In genomic region chr14:74860899-74861733, GRCh38 we compare ENCODE assay signal across 8 cellular contexts. TPM values are rescaled to one million over a fixed set of nuclear protein-coding genes. Genes with fewer than 3 reads are reported as not detected.
A peak's percentile ranks its signal among the peaks of the same experiment; 100 is the strongest.
DNase-seq lines count a peak whose midpoint lies in the region; ATAC-seq, FAIRE-seq and TF ChIP-seq lines count a peak whose summit lies in the region.

No MANE protein-coding gene starts in this region.

- H2AFZ ChIP-seq in MM.1S (ENCODE audit: low read length) (no peak overlapping the region), neural progenitor cell (replicated peaks) (no peak overlapping the region)

- H3K36me3 ChIP-seq in MM.1S (replicated peaks; ENCODE audit: insufficient read depth, low read length) = no peaks in the 10 kb centered on the region
- no peaks in the 10 kb centered on the region for H3K36me3 ChIP-seq in neural progenitor cell

- H3K79me2 ChIP-seq in MM.1S (ENCODE audit: low read length) = no peaks in the 10 kb centered on the region
- no peaks in the 10 kb centered on the region for H3K79me2 ChIP-seq in neural progenitor cell (ENCODE audit: low read depth)

- no peak for ATAC-seq in GM19395 (IDR thresholded peaks at IDR 0.05; ENCODE audit: unreplicated experiment)

- H3K4me1 Mint-ChIP-seq in neural progenitor cell = peaks cover 2% of the 10 kb centered on the region

- TF ChIP-seq CTCF in MM.1S (IDR thresholded peaks at IDR 0.05; ENCODE audit: low read length) = peak; percentile 66
- TF ChIP-seq CTCF in fibroblast of the aortic adventitia (IDR thresholded peaks at IDR 0.05; ENCODE audit: insufficient read depth, low read length) = peak; percentile 85
- peak; percentile 91 for TF ChIP-seq CTCF in neural progenitor cell (IDR thresholded peaks at IDR 0.05)

- H3K27ac Mint-ChIP-seq in neural progenitor cell = no peak overlapping the region

- H3K9me2 ChIP-seq in MM.1S (replicated peaks; ENCODE audit: insufficient read depth, low read length) = no peaks in the 10 kb centered on the region

- H3K4me3 Mint-ChIP-seq in neural progenitor cell = no peak overlapping the region

- H3K9me3 ChIP-seq in MM.1S (replicated peaks; ENCODE audit: insufficient read depth, low read length) (no peaks in the 10 kb centered on the region), neural progenitor cell (ENCODE audit: low read depth) (no peaks in the 10 kb centered on the region)

- H3K9me3 Mint-ChIP-seq in neural progenitor cell = no peaks in the 10 kb centered on the region

- H3K4me1 ChIP-seq in MM.1S (ENCODE audit: low read length) (no peaks in the 10 kb centered on the region), neural progenitor cell (no peaks in the 10 kb centered on the region)

- FAIRE-seq in G401.6 (lab: Jason Lieb, UNC) = peak; percentile 97

- H3K9ac ChIP-seq in MM.1S (ENCODE audit: low read length) = no peak overlapping the region
- H3K9ac ChIP-seq in neural progenitor cell = no peak overlapping the region

- no peaks in the 10 kb centered on the region for H4K20me1 ChIP-seq in MM.1S (ENCODE audit: insufficient read depth, low read length)
- H4K20me1 ChIP-seq in neural progenitor cell (ENCODE audit: low read depth) = no peaks in the 10 kb centered on the region

- H3K27me3 ChIP-seq in MM.1S (replicated peaks; ENCODE audit: insufficient read depth, low read length) (no peaks in the 10 kb centered on the region), neural progenitor cell (no peaks in the 10 kb centered on the region)

- no peak overlapping the region for H3K27ac ChIP-seq in MM.1S (ENCODE audit: low read length)
- H3K27ac ChIP-seq in neural progenitor cell = no peak overlapping the region
- no peak overlapping the region for H3K27ac ChIP-seq in substantia nigra (ENCODE audit: low read depth, low read length, poor library complexity, severe bottlenecking)

- DNase-seq in MM.1S (peak; percentile 73), RKO (ENCODE audit: low spot score) (peak; percentile 75), activated T-helper 1 cell treated with Interleukin-2 at 50 U/mL for 16 hours (ENCODE audit: low read depth) (peak; percentile 81), fibroblast of the aortic adventitia (ENCODE audit: low read depth) (peak; percentile 90), neural progenitor cell (ENCODE audit: low spot score) (peak; percentile 93), substantia nigra (lab: John Stamatoyannopoulos, UW) (peak in 48 of 49 donors; percentile 8 to 94 (median 75))

- H3K4me3 ChIP-seq in MM.1S (ENCODE audit: low read length) (no peak overlapping the region), fibroblast of the aortic adventitia (ENCODE audit: low read depth, low read length) (no peak overlapping the region), neural progenitor cell (no peak overlapping the region)

- no peaks in the 10 kb centered on the region for H3K36me3 Mint-ChIP-seq in neural progenitor cell

- peaks cover 2% of the 10 kb centered on the region for H3K27me3 Mint-ChIP-seq in neural progenitor cell (ENCODE audit: insufficient read depth, low read depth)

- H3K4me2 ChIP-seq in MM.1S (ENCODE audit: low read depth, low read length) (no peak overlapping the region), neural progenitor cell (no peak overlapping the region)

- H3F3A ChIP-seq in MM.1S (ENCODE audit: insufficient read depth, low read length) (no peaks in the 10 kb centered on the region), neural progenitor cell (ENCODE audit: low read depth) (no peaks in the 10 kb centered on the region)

RNA-seq across cellular contexts. Expression of gene PROX2, which starts 14.8 kb away (rescaled TPM):
- total RNA-seq in fibroblast of the aortic adventitia (ENCODE audit: low replicate concordance) (not detected in 2 replicates), neural progenitor cell (ENCODE audit: low replicate concordance) (not detected in 2 replicates)

RNA-seq across cellular contexts. Expression of gene DLST, which starts 20.6 kb away (rescaled TPM):
- 31.1 and 68.5 TPM in 2 replicates for total RNA-seq in fibroblast of the aortic adventitia (ENCODE audit: low replicate concordance)
- total RNA-seq in neural progenitor cell (ENCODE audit: low replicate concordance) = 52.2 and 60.7 TPM in 2 replicates
